Comparison of ENCODE assay signal across 8 cellular contexts in the genomic region with DNA sequence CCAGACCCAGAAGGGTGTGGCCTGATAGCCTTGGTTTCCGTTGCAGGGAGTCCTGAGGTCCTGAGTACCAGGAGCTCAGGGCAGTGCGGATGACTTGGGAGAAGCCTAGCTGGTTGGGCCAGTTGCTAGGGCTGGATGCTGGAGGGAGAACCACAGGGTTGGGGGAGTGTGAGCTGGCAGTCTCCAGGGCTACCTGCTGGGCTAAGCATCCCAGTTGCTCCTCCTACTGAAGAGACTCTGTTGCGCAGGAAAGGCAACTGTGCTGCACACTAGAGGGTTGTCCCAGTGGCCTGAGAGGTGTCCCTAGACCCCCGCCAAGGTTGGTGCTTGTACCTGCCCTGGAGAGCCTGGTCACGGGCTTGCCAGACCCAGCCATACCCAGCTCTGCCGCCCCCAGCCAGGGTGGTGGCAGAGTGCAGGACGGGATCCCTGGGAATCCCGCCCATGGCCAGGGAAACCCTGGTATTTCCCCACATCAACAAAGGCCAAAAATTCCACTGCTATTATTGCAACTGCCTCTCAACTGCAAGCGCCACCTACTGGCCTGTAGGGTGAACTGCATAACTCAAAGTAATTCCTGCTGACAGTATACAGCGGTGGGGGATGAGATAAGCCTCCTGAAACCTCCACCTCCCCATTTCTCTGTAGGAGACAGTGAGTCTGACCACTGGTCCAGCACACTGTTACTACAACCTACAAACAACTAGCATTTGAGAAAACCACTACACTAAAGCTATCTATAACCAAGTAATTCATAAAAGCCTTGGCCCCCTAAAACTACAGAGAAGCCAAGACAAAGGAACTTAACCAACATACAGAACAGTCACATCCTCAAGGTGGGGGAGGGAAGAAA.
DNase-seq lines count a peak whose midpoint lies in the region; ATAC-seq, FAIRE-seq and TF ChIP-seq lines count a peak whose summit lies in the region.

No MANE protein-coding gene starts in this region.

- H3K9ac ChIP-seq in endodermal cell (ENCODE audit: extremely low read depth, low read length, poor library complexity, severe bottlenecking), result no peak overlapping the region

- no peaks in the 10 kb centered on the region for H3K27me3 ChIP-seq in endodermal cell (ENCODE audit: control insufficient read depth, insufficient read depth, low read length, poor library complexity, severe bottlenecking)

- peaks cover 12% of the 10 kb centered on the region for H3K4me1 Mint-ChIP-seq in endodermal cell
- peaks cover 27% of the 10 kb centered on the region for H3K4me1 Mint-ChIP-seq in neural crest cell

- WGBS in endodermal cell (ENCODE audit: insufficient coverage in 1 of 2, insufficient read length in 1 of 2), 2 experiments, result 63 to 69% methylated on average over 7 to 10 of the region's 10 CpGs

- H3K4me1 ChIP-seq in endodermal cell (ENCODE audit: control insufficient read depth, insufficient read depth, low read length), result no peaks in the 10 kb centered on the region

- DNase-seq in left cardiac atrium (no peak), left ventricle myocardium superior (no peak), NCI-H2081 treated with DMSO at 0.1 percent for 48 hours (lab: John Stamatoyannopoulos, UW) (peak; percentile 30), endodermal cell (peak; percentile 89), neural crest cell (ENCODE audit: low read depth, low spot score) (peak; percentile 40), urothelium cell line (ENCODE audit: low spot score) (peak; percentile 67)
- DNase-seq in activated CD4-positive, alpha-beta T cell treated with anti-CD3 and anti-CD28 coated beads, Interleukin-2, amount 50 U/mL, for 48 hours, result peak; percentile 56 to 67

- FAIRE-seq in urothelium cell line (lab: Jason Lieb, UNC), result peak; percentile 85

- no peak overlapping the region for H3K4me3 ChIP-seq in endodermal cell (ENCODE audit: low read length)

- TF ChIP-seq CTCF in endodermal cell (conservative IDR thresholded peaks at IDR 0.05) (peak; percentile 93), neural crest cell (conservative IDR thresholded peaks at IDR 0.05) (peak; percentile 84)

- ATAC-seq in left cardiac atrium (peak; percentile 17 to 49), left ventricle myocardium superior (no peak), HG02678 (IDR thresholded peaks at IDR 0.05; ENCODE audit: unreplicated experiment) (peak; percentile 76)

- peaks cover 10% of the 10 kb centered on the region for H3K36me3 ChIP-seq in endodermal cell (ENCODE audit: control insufficient read depth, insufficient read depth, low read length)

- H3K4me3 Mint-ChIP-seq in endodermal cell, result no peak overlapping the region
- no peak overlapping the region for H3K4me3 Mint-ChIP-seq in neural crest cell

- intact Hi-C loops in left cardiac atrium (cut with DNase I), result loop anchor here in 1 of 2 donors (5.0 kb wide), 1 partner anchor 35 kb away; no protein-coding TSS in a partner anchor
- intact Hi-C loops in left ventricle myocardium superior (cut with micrococcal nuclease), result no loop called here

- no peaks in the 10 kb centered on the region for H3K27me3 Mint-ChIP-seq in endodermal cell (ENCODE audit: insufficient read depth)
- H3K27me3 Mint-ChIP-seq in neural crest cell (ENCODE audit: low read depth), result no peaks in the 10 kb centered on the region

- H3K36me3 Mint-ChIP-seq in endodermal cell (ENCODE audit: low read depth), result peaks cover 16% of the 10 kb centered on the region
- H3K36me3 Mint-ChIP-seq in neural crest cell (ENCODE audit: low read depth), result peaks cover 38% of the 10 kb centered on the region

- H3K9me3 Mint-ChIP-seq in endodermal cell, result peaks cover 15% of the 10 kb centered on the region
- H3K9me3 Mint-ChIP-seq in neural crest cell, result peaks cover 27% of the 10 kb centered on the region

- H3K27ac Mint-ChIP-seq in endodermal cell (peak overlapping the region; percentile 69), neural crest cell (ENCODE audit: unreplicated experiment) (no peak overlapping the region)

- H3K27ac ChIP-seq in endodermal cell (ENCODE audit: low read depth, low read length), result no peak overlapping the region

- peaks cover 44% of the 10 kb centered on the region for H3K9me3 ChIP-seq in endodermal cell (ENCODE audit: control insufficient read depth, low read length)

Comparison
In these comparisons a context has a peak if more than half of its experiments do, and no peak if none do; other contexts are left out.
1. DNase-seq: peak in NCI-H2081 treated with DMSO at 0.1 percent for 48 hours (single experiment), activated CD4-positive, alpha-beta T cell treated with anti-CD3 and anti-CD28 coated beads, Interleukin-2, amount 50 U/mL, for 48 hours (2 of 2), endodermal cell (single experiment), neural crest cell (single experiment) and urothelium cell line (single experiment); none in left cardiac atrium (single experiment) and left ventricle myocardium superior (single experiment).